ENCODE assay signal across 8 cellular contexts in the genomic region with DNA sequence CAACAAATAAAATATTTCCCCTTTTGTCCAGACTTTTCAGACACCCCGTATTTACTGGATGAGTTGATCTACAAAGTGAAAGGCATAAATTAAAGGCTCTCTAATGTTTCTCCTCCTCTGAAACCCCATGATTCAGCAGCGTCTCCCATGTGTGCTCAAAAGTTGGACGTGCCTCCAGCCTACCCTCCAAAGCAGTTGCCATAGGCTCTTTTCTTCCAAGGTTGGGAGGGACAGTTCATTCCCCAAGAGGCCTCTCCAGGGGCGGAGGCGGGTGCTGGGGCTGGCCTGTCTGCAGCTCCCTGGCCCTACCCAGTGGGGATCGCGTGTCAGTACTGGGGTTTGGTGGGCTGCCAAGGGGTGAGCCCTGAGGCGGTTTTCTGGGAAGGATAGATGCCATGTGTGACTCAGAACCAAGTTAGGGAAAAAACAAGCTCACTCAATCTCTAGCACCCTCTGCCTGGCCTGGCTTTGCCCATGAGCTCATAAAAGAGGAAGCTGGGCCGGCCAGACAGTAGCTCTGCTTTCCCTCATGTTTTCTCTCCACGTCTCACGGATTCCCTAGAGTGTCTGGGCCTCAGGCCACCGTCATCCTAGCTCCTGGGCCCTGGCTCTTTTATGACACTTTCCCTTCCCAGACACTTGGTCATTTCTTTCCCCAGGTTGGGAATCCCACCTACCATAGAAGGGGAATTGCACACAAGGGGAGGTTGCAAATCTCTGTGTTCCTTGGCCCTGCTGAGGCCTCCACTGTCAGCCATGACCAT. TPM values are rescaled to one million over a fixed set of nuclear protein-coding genes. Genes with fewer than 3 reads are reported as not detected.
A peak's percentile ranks its signal among the peaks of the same experiment; 100 is the strongest.
DNase-seq lines count a peak whose midpoint lies in the region; ATAC-seq and TF ChIP-seq lines count a peak whose summit lies in the region.

No MANE protein-coding gene starts in this region.

- H3K4me1 Mint-ChIP-seq in GM23338 (peaks cover 12% of the 10 kb centered on the region), nephron (peaks cover 44% of the 10 kb centered on the region)

- H3K9me3 Mint-ChIP-seq in GM23338 (no peaks in the 10 kb centered on the region), nephron (no peaks in the 10 kb centered on the region)

- peak overlapping the region; percentile 32; the same call in 1 of the 2 replicates for H2AFZ ChIP-seq in GM23338

- no peaks in the 10 kb centered on the region; the same call in 1 of the 2 replicates for H4K20me1 ChIP-seq in GM23338 (replicated peaks; ENCODE audit: insufficient read depth)

- no peak overlapping the region for H3K4me3 ChIP-seq in GM23338

- H3K4me2 ChIP-seq in GM23338 = no peak overlapping the region

- peaks cover 4% of the 10 kb centered on the region for H3K27me3 Mint-ChIP-seq in GM23338 (ENCODE audit: insufficient read depth, low read depth, poor library complexity)
- H3K27me3 Mint-ChIP-seq in nephron (ENCODE audit: low read depth) = no peaks in the 10 kb centered on the region

- DNase-seq in GM23338 (ENCODE audit: low spot score) (no peak), RPMI8226 (peak; percentile 49), NCI-H345 treated with DMSO at 0.1 percent for 48 hours (lab: John Stamatoyannopoulos, UW; ENCODE audit: unreplicated experiment) (no peak)

- H3F3A ChIP-seq in GM23338 (replicated peaks; ENCODE audit: low read depth) = no peaks in the 10 kb centered on the region

- H3K27ac ChIP-seq in GM23338 (ENCODE audit: low read depth) = no peak overlapping the region

- TF ChIP-seq CTCF in GM23338 (conservative IDR thresholded peaks at IDR 0.05; ENCODE audit: low read depth in 2 of 2) (no peak), nephron (IDR thresholded peaks at IDR 0.05; ENCODE audit: unreplicated experiment in 3 of 3) (no peak)

- H3K79me2 ChIP-seq in GM23338 (replicated peaks; ENCODE audit: insufficient read depth) = no peaks in the 10 kb centered on the region

- H3K9me2 ChIP-seq in GM23338 (ENCODE audit: insufficient read depth) = no peaks in the 10 kb centered on the region

- H3K36me3 Mint-ChIP-seq in GM23338 (ENCODE audit: low read depth) = no peaks in the 10 kb centered on the region
- no peaks in the 10 kb centered on the region for H3K36me3 Mint-ChIP-seq in nephron (ENCODE audit: low read depth)

- H3K27ac Mint-ChIP-seq in GM23338 (no peak overlapping the region), nephron (peak overlapping the region; percentile 61 to 91 (median 78))

- no peak overlapping the region for H3K4me3 Mint-ChIP-seq in GM23338
- peak overlapping the region in 1 of 3 experiments; percentile 3 for H3K4me3 Mint-ChIP-seq in nephron

- H3K36me3 ChIP-seq in GM23338 (ENCODE audit: insufficient read depth) = no peaks in the 10 kb centered on the region

- H3K4me1 ChIP-seq in GM23338 (ENCODE audit: insufficient read depth) = peaks cover 4% of the 10 kb centered on the region; the same call in 1 of the 2 replicates

- ATAC-seq in GM23338 (peak; percentile 74), esophagus mucosa (peak; percentile 90), HG02884 (IDR thresholded peaks at IDR 0.05; ENCODE audit: unreplicated experiment) (no peak), HG03139 (IDR thresholded peaks at IDR 0.05; ENCODE audit: unreplicated experiment) (no peak), HG03442 (IDR thresholded peaks at IDR 0.05; ENCODE audit: unreplicated experiment) (no peak)

- H3K27me3 ChIP-seq in GM23338 (ENCODE audit: insufficient read depth) = no peaks in the 10 kb centered on the region

TF ChIP-seq in GM23338, 12 proteins besides CTCF, POLR2A, EP300 and RAD21 (continues in another document):
- TF ChIP-seq ZNF114 (CRISPR knock-in tag; IDR thresholded peaks at IDR 0.05) = no peak
- no peak for TF ChIP-seq STAT1 (IDR thresholded peaks at IDR 0.05; ENCODE audit: unreplicated experiment)
- no peak for TF ChIP-seq ETS1 (IDR thresholded peaks at IDR 0.05)
- no peak for TF ChIP-seq JUNB (IDR thresholded peaks at IDR 0.05; ENCODE audit: unreplicated experiment)
- no peak for TF ChIP-seq NANOG (IDR thresholded peaks at IDR 0.05; ENCODE audit: borderline replicate concordance)
- TF ChIP-seq POLR2AphosphoS5 (IDR thresholded peaks at IDR 0.05; ENCODE audit: low read depth) = no peak
- no peak for TF ChIP-seq ZNF462 (CRISPR knock-in tag; IDR thresholded peaks at IDR 0.05)
- no peak for TF ChIP-seq CREB1 (CRISPR knock-in tag; IDR thresholded peaks at IDR 0.05; ENCODE audit: low read depth)

RNA-seq across cellular contexts. Expression of gene IER3, which starts 8.0 kb away (rescaled TPM):
- 14.1 and 19.9 TPM in 2 replicates for total RNA-seq in GM23338 (2014; rRNA removed; shearing (Covaris generic))
- 21.2 and 23.3 TPM in 2 replicates for polyA plus RNA-seq in GM23338 (2016; fragmentation: Nextera tagmentation; extraction: Ambion mirVana)
- 74.3 TPM for total RNA-seq in esophagus mucosa

RNA-seq across cellular contexts. Expression of gene FLOT1, which starts 9.9 kb away (rescaled TPM):
- total RNA-seq in GM23338 (2014; rRNA removed; shearing (Covaris generic)) = 70.4 and 94.5 TPM in 2 replicates
- 72.2 and 75.1 TPM in 2 replicates for polyA plus RNA-seq in GM23338 (2016; fragmentation: Nextera tagmentation; extraction: Ambion mirVana)
- 75.0 TPM for total RNA-seq in esophagus mucosa

RNA-seq across cellular contexts. Expression of gene TUBB, which starts 32.2 kb away (rescaled TPM):
- 1,591 and 1,704 TPM in 2 replicates for total RNA-seq in GM23338 (2014; rRNA removed; shearing (Covaris generic))
- 1,041 and 1,059 TPM in 2 replicates for polyA plus RNA-seq in GM23338 (2016; fragmentation: Nextera tagmentation; extraction: Ambion mirVana)
- 327 TPM for total RNA-seq in esophagus mucosa

RNA-seq across cellular contexts. Expression of gene MDC1, which starts 35.3 kb away (rescaled TPM):
- total RNA-seq in GM23338 (2014; rRNA removed; shearing (Covaris generic)) = 28.9 and 32.7 TPM in 2 replicates
- 17.2 and 19.7 TPM in 2 replicates for polyA plus RNA-seq in GM23338 (2016; fragmentation: Nextera tagmentation; extraction: Ambion mirVana)
- total RNA-seq in esophagus mucosa = 15.7 TPM

Comparison
In these comparisons a context has a peak if more than half of its experiments do, and no peak if none do; other contexts are left out.
1. ATAC-seq: peak in GM23338 (single experiment) and esophagus mucosa (single experiment); none in HG02884 (single experiment), HG03139 (single experiment) and HG03442 (single experiment).